Comparison of ENCODE assay signal across 8 cellular contexts in the genomic region with DNA sequence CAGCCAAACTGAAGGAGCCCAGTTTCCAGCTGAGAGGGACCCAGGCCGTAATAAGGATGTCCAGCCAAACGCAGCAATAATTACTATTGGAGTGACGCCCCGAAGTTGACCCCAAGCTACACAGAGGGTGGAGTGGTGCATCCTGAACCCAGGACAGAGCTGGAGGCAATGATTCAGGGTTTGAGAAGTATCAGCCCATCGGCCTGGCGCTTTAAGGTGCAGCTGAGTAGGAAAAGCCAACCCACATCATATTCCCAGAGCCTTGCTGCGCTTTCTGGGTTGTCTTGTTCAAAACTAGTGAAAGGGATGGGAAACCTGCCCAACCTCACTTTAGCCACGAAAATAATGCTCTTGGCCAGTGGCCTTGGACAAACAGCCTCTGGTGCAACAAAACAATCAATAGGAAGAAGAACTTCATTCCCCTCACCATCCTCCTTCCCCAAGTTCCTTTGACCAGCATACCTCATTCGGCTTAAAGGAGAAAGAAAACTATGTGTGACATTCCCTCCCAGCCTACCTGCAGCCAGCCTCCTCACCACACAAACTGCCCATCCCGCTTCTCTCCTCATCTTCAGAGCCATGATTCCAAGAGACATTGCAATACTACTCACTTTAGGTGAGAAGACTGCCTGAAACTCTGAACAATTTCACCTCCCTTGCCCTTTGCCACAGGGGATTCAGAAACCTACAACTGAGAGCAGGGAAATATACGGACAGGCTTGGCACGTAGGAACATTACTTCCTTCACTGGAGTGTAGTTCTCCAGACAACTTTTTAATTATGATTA.
A peak's percentile ranks its signal among the peaks of the same experiment; 100 is the strongest.
DNase-seq lines count a peak whose midpoint lies in the region; ATAC-seq, FAIRE-seq and TF ChIP-seq lines count a peak whose summit lies in the region.

No MANE protein-coding gene starts in this region.

- no peaks in the 10 kb centered on the region for H3K27me3 ChIP-seq in ACC112 (ENCODE audit: insufficient read depth, low read length)
- peaks cover 20% of the 10 kb centered on the region for H3K27me3 ChIP-seq in WERI-Rb-1 (ENCODE audit: insufficient read depth, low read depth, severe bottlenecking)
- no peaks in the 10 kb centered on the region for H3K27me3 ChIP-seq in gastroesophageal sphincter
- no peaks in the 10 kb centered on the region for H3K27me3 ChIP-seq in pancreas

- TF ChIP-seq EP300 in gastroesophageal sphincter (IDR thresholded peaks at IDR 0.05) = no peak

- 8 to 16% methylated on average over 8 to 11 of the region's 12 CpGs for WGBS in gastroesophageal sphincter (ENCODE audit: low coverage in 1 of 2), 2 donors
- WGBS in pancreas, 2 donors = 17 to 24% methylated on average over 12 of the region's 12 CpGs

- H3K4me1 ChIP-seq in ACC112 (ENCODE audit: control insufficient read depth, insufficient read depth, low read length, unreplicated experiment) = peaks cover 12% of the 10 kb centered on the region
- H3K4me1 ChIP-seq in gastroesophageal sphincter = peaks cover 0 to 35% (median 10%) of the 10 kb centered on the region in 3 donors
- H3K4me1 ChIP-seq in pancreas = peaks cover 9 to 28% (median 20%) of the 10 kb centered on the region in 3 donors

- H3K36me3 ChIP-seq in ACC112 (ENCODE audit: insufficient read depth, low read length) = peaks cover 7% of the 10 kb centered on the region; the same call in 1 of the 2 replicates
- H3K36me3 ChIP-seq in WERI-Rb-1 = no peaks in the 10 kb centered on the region
- no peaks in the 10 kb centered on the region for H3K36me3 ChIP-seq in gastroesophageal sphincter
- no peaks in the 10 kb centered on the region for H3K36me3 ChIP-seq in pancreas

- ATAC-seq in gastroesophageal sphincter (no peak), pancreas (no peak), GM21825 (IDR thresholded peaks at IDR 0.05; ENCODE audit: unreplicated experiment) (no peak), HG02885 (IDR thresholded peaks at IDR 0.05; ENCODE audit: poor library complexity, unreplicated experiment) (no peak), HG02759 (IDR thresholded peaks at IDR 0.05; ENCODE audit: unreplicated experiment) (no peak)

- H3K9me3 ChIP-seq in WERI-Rb-1 (ENCODE audit: severe bottlenecking) (no peaks in the 10 kb centered on the region), gastroesophageal sphincter (no peaks in the 10 kb centered on the region), pancreas (no peaks in the 10 kb centered on the region)

- H3K4me3 ChIP-seq in ACC112 (ENCODE audit: low read depth, low read length) = peak overlapping the region; percentile 95
- H3K4me3 ChIP-seq in GM12865 (ENCODE audit: low read depth, low read length) = peak overlapping the region; percentile 79
- peak overlapping the region; percentile 45 for H3K4me3 ChIP-seq in WERI-Rb-1 (ENCODE audit: low read depth, low read length)
- H3K4me3 ChIP-seq in gastroesophageal sphincter = peak overlapping the region; percentile 72
- peak overlapping the region; percentile 31 to 97 (median 38) for H3K4me3 ChIP-seq in pancreas

- intact Hi-C loops in pancreas (cut with DNase I) = no loop called here

- DNase-seq in GM12865 (ENCODE audit: low read depth) (peak; percentile 17), WERI-Rb-1 (no peak), pancreas (peak in 2 of 6 donors; percentile 29 to 35)

- no peak overlapping the region for H2AFZ ChIP-seq in ACC112 (ENCODE audit: low read length, unreplicated experiment)

- TF ChIP-seq CTCF in GM12865 (IDR thresholded peaks at IDR 0.05; ENCODE audit: insufficient read depth, low read depth, low read length, missing control alignments) (no peak), WERI-Rb-1 (IDR thresholded peaks at IDR 0.05; ENCODE audit: low read depth, low read length) (no peak), gastroesophageal sphincter (IDR thresholded peaks at IDR 0.05) (no peak), pancreas (IDR thresholded peaks at IDR 0.05) (no peak)

- H3K79me2 ChIP-seq in ACC112 (ENCODE audit: control insufficient read depth, insufficient read depth, low read length, unreplicated experiment) = peaks cover 71% of the 10 kb centered on the region

- peak overlapping the region; percentile 98 for H3K27ac ChIP-seq in ACC112 (ENCODE audit: low read depth, low read length)
- no peak overlapping the region for H3K27ac ChIP-seq in WERI-Rb-1
- H3K27ac ChIP-seq in gastroesophageal sphincter = peak overlapping the region; percentile 93 to 99 (median 96)
- H3K27ac ChIP-seq in pancreas = peak overlapping the region; percentile 10 to 100 (median 58)

- no peak for FAIRE-seq in pancreas (lab: Jason Lieb, UNC)

- no peak for TF ChIP-seq POLR2A in gastroesophageal sphincter (IDR thresholded peaks at IDR 0.05)

Comparison
In these comparisons a context has a peak if more than half of its experiments do, and no peak if none do; other contexts are left out.
1. H3K4me3 ChIP-seq: peak in every context shown above with its lines; median percentile 95 in ACC112; 79 in GM12865; 72 in gastroesophageal sphincter; 45 in WERI-Rb-1; 38 in pancreas.